In genomic region chr20:36890586-36890985, GRCh38 we compare ENCODE assay signal across 24 cellular contexts. TPM values are rescaled to one million over a fixed set of nuclear protein-coding genes. Genes with fewer than 3 reads are reported as not detected.
DNase-seq lines count a peak whose midpoint lies in the region; ATAC-seq and TF ChIP-seq lines count a peak whose summit lies in the region.
"Had no signal": no experiment of that assay in that cellular context is flagged by ENCODE, and none has a peak within 500 bp of the region (broad histone marks: within the 10 kb centered on the region; RNA-seq: fewer than 3 reads in every experiment).

No MANE protein-coding gene starts in this region.

- TF ChIP-seq CTCF in CD4-positive, alpha-beta T cell (IDR thresholded peaks at IDR 0.05): no peak
- no peak for TF ChIP-seq CTCF in WTC11 (IDR thresholded peaks at IDR 0.05)

- H3K4me3 Mint-ChIP-seq in activated T-cell treated with anti-CD3 and anti-CD28 coated beads, Interleukin-2, amount 50 U/mL, for 72 hours: no peak overlapping the region
- H3K4me3 Mint-ChIP-seq in CD4-positive, alpha-beta T cell: no peak overlapping the region
- no peak overlapping the region for H3K4me3 Mint-ChIP-seq in WTC11
- H3K4me3 Mint-ChIP-seq in stimulated activated effector memory CD8-positive, alpha-beta T cell treated with anti-CD3 and anti-CD28 coated beads, Interleukin-12 subunit alpha, Interleukin-12 subunit beta, amount 100 ng/mL, for 72 hours: no peak overlapping the region
- H3K4me3 Mint-ChIP-seq: GM23338 had no signal

- CTCF ChIA-PET in CD4-positive, alpha-beta T cell (lab: Charles Lee): no interaction called here
- CTCF ChIA-PET in WTC11 (lab: Charles Lee): interaction anchor here (0.6 kb wide), 1 partner anchor 55 kb away, joined by 5 read pairs; no protein-coding TSS in a partner anchor

- intact Hi-C loops in CD4-positive, alpha-beta T cell (cut with DNase I, micrococcal nuclease): loop anchor here in 1 of 2 experiments (10.0 kb wide), 1 partner anchor 1166 kb away; no protein-coding TSS in a partner anchor

- no peak overlapping the region for H3K27ac ChIP-seq in CD4-positive, alpha-beta T cell (ENCODE audit: low read depth, low read length)
- H3K27ac ChIP-seq: HL-60 had no signal

- H3K27me3 Mint-ChIP-seq in activated T-cell treated with anti-CD3 and anti-CD28 coated beads, Interleukin-2, amount 50 U/mL, for 72 hours (ENCODE audit: low read depth): no peaks in the 10 kb centered on the region
- H3K27me3 Mint-ChIP-seq in CD4-positive, alpha-beta T cell: no peaks in the 10 kb centered on the region
- H3K27me3 Mint-ChIP-seq in WTC11 (ENCODE audit: low read depth): no peaks in the 10 kb centered on the region; the same call in 1 of the 2 replicates

- H3K9me3 ChIP-seq in CD4-positive, alpha-beta T cell (ENCODE audit: control insufficient read depth, low read length): no peaks in the 10 kb centered on the region
- H3K9me3 ChIP-seq: Caco-2 had no signal

- POLR2A ChIA-PET in CD4-positive, alpha-beta T cell (lab: Charles Lee): no interaction called here
- POLR2A ChIA-PET in WTC11 (lab: Charles Lee): no interaction called here

- H3K9me3 Mint-ChIP-seq in activated T-cell treated with anti-CD3 and anti-CD28 coated beads, Interleukin-2, amount 50 U/mL, for 72 hours: no peaks in the 10 kb centered on the region
- no peaks in the 10 kb centered on the region for H3K9me3 Mint-ChIP-seq in CD4-positive, alpha-beta T cell
- no peaks in the 10 kb centered on the region for H3K9me3 Mint-ChIP-seq in WTC11
- H3K9me3 Mint-ChIP-seq in stimulated activated effector memory CD8-positive, alpha-beta T cell treated with anti-CD3 and anti-CD28 coated beads, Interleukin-12 subunit alpha, Interleukin-12 subunit beta, amount 100 ng/mL, for 72 hours: no peaks in the 10 kb centered on the region
- H3K9me3 Mint-ChIP-seq: GM23338 had no signal

- no peak for ATAC-seq in activated T-cell treated with anti-CD3 and anti-CD28 coated beads, Interleukin-2, amount 50 U/mL, for 72 hours (replicated peaks in 1 of 2)
- ATAC-seq in CD4-positive, alpha-beta T cell (ENCODE audit: poor library complexity): no peak
- ATAC-seq in WTC11 (no peak), GM21786 (IDR thresholded peaks at IDR 0.05; ENCODE audit: unreplicated experiment) (no peak), GM21367 (IDR thresholded peaks at IDR 0.05; ENCODE audit: unreplicated experiment) (no peak)
- ATAC-seq in stimulated activated effector memory CD8-positive, alpha-beta T cell treated with anti-CD3 and anti-CD28 coated beads, Interleukin-12 subunit alpha, Interleukin-12 subunit beta, amount 100 ng/mL, for 72 hours: no peak
- ATAC-seq: GM12878, GM23338, HepG2, K562, Right ventricle myocardium inferior had no signal

- H3K27ac Mint-ChIP-seq in activated T-cell treated with anti-CD3 and anti-CD28 coated beads, Interleukin-2, amount 50 U/mL, for 72 hours: peak overlapping the region; percentile 8
- H3K27ac Mint-ChIP-seq in CD4-positive, alpha-beta T cell: peak overlapping the region; percentile 66
- peak overlapping the region; percentile 46; the same call in 1 of the 2 replicates for H3K27ac Mint-ChIP-seq in WTC11
- H3K27ac Mint-ChIP-seq in stimulated activated effector memory CD8-positive, alpha-beta T cell treated with anti-CD3 and anti-CD28 coated beads, Interleukin-12 subunit alpha, Interleukin-12 subunit beta, amount 100 ng/mL, for 72 hours: peak overlapping the region; percentile 7
- H3K27ac Mint-ChIP-seq: GM23338 had no signal

- H3K4me1 Mint-ChIP-seq in activated T-cell treated with anti-CD3 and anti-CD28 coated beads, Interleukin-2, amount 50 U/mL, for 72 hours (ENCODE audit: low read depth): peaks cover 26% of the 10 kb centered on the region
- H3K4me1 Mint-ChIP-seq in CD4-positive, alpha-beta T cell (ENCODE audit: low read depth): peaks cover 20% of the 10 kb centered on the region
- peaks cover 17% of the 10 kb centered on the region for H3K4me1 Mint-ChIP-seq in WTC11
- H3K4me1 Mint-ChIP-seq in stimulated activated effector memory CD8-positive, alpha-beta T cell treated with anti-CD3 and anti-CD28 coated beads, Interleukin-12 subunit alpha, Interleukin-12 subunit beta, amount 100 ng/mL, for 72 hours: peaks cover 18% of the 10 kb centered on the region

- no peak for DNase-seq in activated T-cell treated with anti-CD3 and anti-CD28 coated beads, Interleukin-2, amount 50 U/mL, for 72 hours
- no peak for DNase-seq in activated T-cell treated with anti-CD3 and anti-CD28 coated beads, Interleukin-2, amount 50 U/mL, for 1 hour
- no peak for DNase-seq in CD4-positive, alpha-beta T cell
- DNase-seq in WTC11 (ENCODE audit: low spot score): no peak
- no peak for DNase-seq in stimulated activated effector memory CD8-positive, alpha-beta T cell treated with anti-CD3 and anti-CD28 coated beads, Interleukin-12 subunit alpha, Interleukin-12 subunit beta, amount 100 ng/mL, for 72 hours (ENCODE audit: low spot score in 2 of 2)
- no peak for DNase-seq in NCI-H1694 (lab: John Stamatoyannopoulos, UW)
- DNase-seq: Caco-2, DND-41, HCEC 1CT, MM.1S, NCI-H1048, NCI-H1417 treated with DMSO at 0.1 percent for 48 hours, NCI-H187 treated with DMSO at 0.1 percent for 48 hours, NCI-H2107, NCI-H446 treated with DMSO at 0.1 percent for 48 hours, NCI-H526 treated with DMSO at 0.1 percent for 48 hours had no signal

- H3K36me3 Mint-ChIP-seq in activated T-cell treated with anti-CD3 and anti-CD28 coated beads, Interleukin-2, amount 50 U/mL, for 72 hours (ENCODE audit: insufficient read depth in 2 of 2): peaks cover 0 to 4% of the 10 kb centered on the region in 2 donors
- peaks cover 76% of the 10 kb centered on the region for H3K36me3 Mint-ChIP-seq in CD4-positive, alpha-beta T cell (ENCODE audit: low read depth)
- peaks cover 9% of the 10 kb centered on the region for H3K36me3 Mint-ChIP-seq in WTC11
- H3K36me3 Mint-ChIP-seq in stimulated activated effector memory CD8-positive, alpha-beta T cell treated with anti-CD3 and anti-CD28 coated beads, Interleukin-12 subunit alpha, Interleukin-12 subunit beta, amount 100 ng/mL, for 72 hours: peaks cover 55% of the 10 kb centered on the region

- H3K27me3 ChIP-seq in CD4-positive, alpha-beta T cell (ENCODE audit: control insufficient read depth, insufficient read depth, low read length): no peaks in the 10 kb centered on the region

TF ChIP-seq in WTC11, 78 proteins besides CTCF, POLR2A, EP300 and RAD21:
- TF ChIP-seq PREB (CRISPR knock-in tag; IDR thresholded peaks at IDR 0.05; ENCODE audit: borderline replicate concordance) (no peak), EMX1 (CRISPR knock-in tag; IDR thresholded peaks at IDR 0.05) (no peak), USF2 (CRISPR knock-in tag; IDR thresholded peaks at IDR 0.05) (no peak), ATF6 (CRISPR knock-in tag; IDR thresholded peaks at IDR 0.05) (no peak), MXD4 (CRISPR knock-in tag; IDR thresholded peaks at IDR 0.05; ENCODE audit: borderline replicate concordance) (no peak), ZNF423 (CRISPR knock-in tag; IDR thresholded peaks at IDR 0.05) (no peak), MAX (CRISPR knock-in tag; IDR thresholded peaks at IDR 0.05) (no peak), NFE2L1 (CRISPR knock-in tag; IDR thresholded peaks at IDR 0.05) (no peak), KAT7 (CRISPR knock-in tag; IDR thresholded peaks at IDR 0.05; ENCODE audit: borderline replicate concordance) (no peak), NFATC4 (CRISPR knock-in tag; IDR thresholded peaks at IDR 0.05) (no peak)

RNA-seq across cellular contexts. Expression of gene TLDC2, which starts 14.6 kb away (rescaled TPM):
- not detected for total RNA-seq in activated T-cell treated with anti-CD3 and anti-CD28 coated beads, Interleukin-2, amount 50 U/mL, for 72 hours
- total RNA-seq in CD4-positive, alpha-beta T cell: not detected
- total RNA-seq in WTC11 (2021): 0.09 to 0.25 TPM (median 0.17 TPM) in 3 replicates
- total RNA-seq: Caco-2, K562, Right ventricle myocardium inferior had no signal

Comparison
In these comparisons a context has a peak if more than half of its experiments do, and no peak if none do; other contexts are left out.
1. H3K27ac Mint-ChIP-seq: peak in every context shown above with its lines; median percentile 66 in CD4-positive, alpha-beta T cell; 46 in WTC11; 8 in activated T-cell treated with anti-CD3 and anti-CD28 coated beads, Interleukin-2, amount 50 U/mL, for 72 hours; 7 in stimulated activated effector memory CD8-positive, alpha-beta T cell treated with anti-CD3 and anti-CD28 coated beads, Interleukin-12 subunit alpha, Interleukin-12 subunit beta, amount 100 ng/mL, for 72 hours.